In the genomic region with DNA sequence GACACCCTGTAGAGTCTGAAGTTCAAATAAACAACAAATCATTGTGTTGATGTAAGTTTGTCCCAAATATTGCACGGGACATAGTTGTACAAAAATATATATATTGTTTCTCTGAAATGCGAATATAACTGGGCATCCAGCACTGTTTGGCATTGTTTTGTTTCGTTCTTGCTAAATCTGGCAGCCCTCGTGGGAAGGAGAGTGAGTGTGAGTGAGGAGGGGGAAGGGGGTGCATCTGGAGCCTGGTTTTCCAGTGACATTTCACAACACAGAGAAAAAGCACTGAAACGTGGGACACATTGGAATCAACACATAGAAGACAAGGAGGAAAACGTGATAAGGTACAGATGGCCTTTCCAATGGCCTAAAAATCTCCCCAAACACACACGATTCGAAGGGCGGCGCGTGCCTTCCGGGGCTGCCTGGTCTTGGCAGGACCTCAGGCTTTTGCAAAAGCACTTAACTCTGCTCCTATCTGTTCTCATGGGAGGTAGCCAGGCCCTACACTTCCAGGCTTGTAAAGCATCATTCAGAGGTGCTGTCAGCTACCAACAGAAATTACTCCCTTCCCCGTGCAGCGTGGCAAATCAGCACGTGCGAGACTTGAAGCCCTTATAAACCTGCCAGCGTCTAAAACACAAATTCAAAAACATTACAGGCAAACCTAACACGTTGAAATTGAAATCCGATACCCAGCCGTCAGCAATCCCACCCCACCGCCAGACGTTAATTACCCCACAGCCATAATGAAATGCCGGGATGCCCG, we compare ENCODE assay signal across 19 cellular contexts.
A peak's percentile ranks its signal among the peaks of the same experiment; 100 is the strongest.
DNase-seq lines count a peak whose midpoint lies in the region; ATAC-seq and TF ChIP-seq lines count a peak whose summit lies in the region.
"Had no signal": no experiment of that assay in that cellular context is flagged by ENCODE, and none has a peak within 500 bp of the region (broad histone marks: within the 10 kb centered on the region; RNA-seq: fewer than 3 reads in every experiment).

No MANE protein-coding gene starts in this region.

- no peaks in the 10 kb centered on the region for H3K36me3 ChIP-seq in RWPE2 (ENCODE audit: low read depth)
- H3K36me3 ChIP-seq in lower lobe of right lung: no peaks in the 10 kb centered on the region
- H3K36me3 ChIP-seq in neuronal stem cell (replicated peaks in 1 of 2; ENCODE audit: control insufficient read depth in 2 of 2, insufficient read depth in 2 of 2, low read length in 2 of 2): no peaks in the 10 kb centered on the region
- H3K36me3 ChIP-seq: esophagus squamous epithelium, thyroid gland had no signal

- no peak overlapping the region for H3K4me3 ChIP-seq in RWPE2 (ENCODE audit: severe bottlenecking)
- H3K4me3 ChIP-seq in lower lobe of right lung: no peak overlapping the region
- H3K4me3 ChIP-seq in neuronal stem cell (ENCODE audit: low read length in 2 of 2): no peak overlapping the region
- H3K4me3 ChIP-seq: esophagus squamous epithelium, thyroid gland had no signal

- H3K23ac ChIP-seq in neuronal stem cell (ENCODE audit: low read depth, low read length, poor library complexity): no peak overlapping the region

- H3K27ac ChIP-seq in RWPE2 (ENCODE audit: poor library complexity, severe bottlenecking): no peak overlapping the region
- no peak overlapping the region for H3K27ac ChIP-seq in lower lobe of right lung
- H3K27ac ChIP-seq in neuronal stem cell (replicated peaks; ENCODE audit: low read length): no peak overlapping the region
- H3K27ac ChIP-seq: esophagus squamous epithelium, thyroid gland had no signal

- H3K9ac ChIP-seq in neuronal stem cell (ENCODE audit: low read depth, low read length, poor library complexity): no peak overlapping the region

- no peaks in the 10 kb centered on the region for H3K9me3 ChIP-seq in RWPE2 (ENCODE audit: severe bottlenecking)
- peaks cover under 1% of the 10 kb centered on the region for H3K9me3 ChIP-seq in lower lobe of right lung
- H3K9me3 ChIP-seq in neuronal stem cell (replicated peaks in 1 of 2; ENCODE audit: control insufficient read depth in 2 of 2, insufficient read depth in 1 of 2, low read depth in 1 of 2, low read length in 2 of 2): peaks cover 0 to 2% of the 10 kb centered on the region in 2 donors
- H3K9me3 ChIP-seq: thyroid gland had no signal

- H3K4ac ChIP-seq in neuronal stem cell (ENCODE audit: low read length): no peak overlapping the region

- intact Hi-C loops in natural killer cell (cut with micrococcal nuclease) (no loop called here), lower lobe of right lung (cut with DNase I) (no loop called here)

- H3K27me3 ChIP-seq in RWPE2 (ENCODE audit: insufficient read depth, poor library complexity, severe bottlenecking) (peaks cover 43% of the 10 kb centered on the region), lower lobe of right lung (ENCODE audit: low read depth) (peaks cover 31% of the 10 kb centered on the region), neuronal stem cell (ENCODE audit: control insufficient read depth in 3 of 3, insufficient read depth in 3 of 3, low read depth in 1 of 3, low read length in 3 of 3) (peaks cover 0 to 43% (median 2%) of the 10 kb centered on the region in 3 experiments)
- H3K27me3 ChIP-seq: thyroid gland had no signal

- H3K4me3 Mint-ChIP-seq in natural killer cell treated with Interleukin-12 subunit alpha and Interleukin-12 subunit beta and Interleukin-15 and Interleukin-18, amount 100 ng/mL, for 72 hours: no peak overlapping the region
- no peak overlapping the region for H3K4me3 Mint-ChIP-seq in natural killer cell
- H3K4me3 Mint-ChIP-seq: activated CD8-positive, alpha-beta memory T cell treated with anti-CD3 and anti-CD28 coated beads, Interleukin-2, amount 10 ng/mL, durations not matched to agents 7 days and 5 days; IgD-negative memory B cell; T-helper 17 cell had no signal

- no peak overlapping the region for H4K8ac ChIP-seq in neuronal stem cell (ENCODE audit: low read depth, low read length)

- no peak overlapping the region for H3K27ac Mint-ChIP-seq in natural killer cell treated with Interleukin-12 subunit alpha and Interleukin-12 subunit beta and Interleukin-15 and Interleukin-18, amount 100 ng/mL, for 72 hours
- H3K27ac Mint-ChIP-seq in natural killer cell: no peak overlapping the region
- H3K27ac Mint-ChIP-seq: activated CD8-positive, alpha-beta memory T cell treated with anti-CD3 and anti-CD28 coated beads, Interleukin-2, amount 10 ng/mL, durations not matched to agents 7 days and 5 days; IgD-negative memory B cell; T-helper 17 cell had no signal

- DNase-seq in natural killer cell treated with Interleukin-12 subunit alpha and Interleukin-12 subunit beta and Interleukin-15 and Interleukin-18, amount 100 ng/mL, for 72 hours (ENCODE audit: low spot score): peak; percentile 1
- DNase-seq in natural killer cell (no peak), RWPE2 (ENCODE audit: low spot score) (peak; percentile 14), lower lobe of right lung (peak; percentile 6), activated gamma-delta T cell treated with Interleukin-2 at 50 U/mL for 16 hours (no peak), neuronal stem cell (ENCODE audit: low spot score) (no peak)
- DNase-seq: activated CD4-positive, CD25-positive, alpha-beta regulatory T cell; activated CD8-positive, alpha-beta memory T cell treated with anti-CD3 and anti-CD28 coated beads, Interleukin-2, amount 10 ng/mL, durations not matched to agents 7 days and 5 days; activated naive CD4-positive, alpha-beta T cell; esophagus squamous epithelium; GOT3; kidney glomerular epithelial cell; stimulated activated CD4-positive, alpha-beta T cell treated with anti-CD3 and anti-CD28 coated beads, Interleukin-2, amount 100 ng/mL, for 48 hours; stimulated activated CD8-positive, alpha-beta memory T cell treated with anti-CD3 and anti-CD28 coated beads, Interleukin-4, amount 100 ng/mL, for 48 hours; thyroid gland had no signal

- no peak overlapping the region for H3K4me2 ChIP-seq in neuronal stem cell (ENCODE audit: insufficient read depth, low read length, poor library complexity, severe bottlenecking)

- H2BK12ac ChIP-seq in neuronal stem cell (ENCODE audit: low read length): no peak overlapping the region

- H2BK120ac ChIP-seq in neuronal stem cell (ENCODE audit: low read depth, low read length): no peak overlapping the region

- H2AK5ac ChIP-seq in neuronal stem cell (ENCODE audit: low read depth, low read length): no peak overlapping the region

- H3K18ac ChIP-seq in neuronal stem cell (ENCODE audit: low read length): no peak overlapping the region

- H3K27me3 Mint-ChIP-seq in natural killer cell treated with Interleukin-12 subunit alpha and Interleukin-12 subunit beta and Interleukin-15 and Interleukin-18, amount 100 ng/mL, for 72 hours: peaks cover 8 to 13% of the 10 kb centered on the region in 2 donors
- peaks cover 0 to 5% of the 10 kb centered on the region in 2 donors for H3K27me3 Mint-ChIP-seq in natural killer cell (ENCODE audit: low read depth in 2 of 2)

- ATAC-seq in natural killer cell treated with Interleukin-12 subunit alpha and Interleukin-12 subunit beta and Interleukin-15 and Interleukin-18, amount 100 ng/mL, for 72 hours: no peak
- ATAC-seq in natural killer cell (no peak), RWPE2 (ENCODE audit: low read depth) (no peak), lower lobe of right lung (peak in 1 of 2 donors; percentile 26), GM18868 (IDR thresholded peaks at IDR 0.05; ENCODE audit: unreplicated experiment) (no peak), GM18517 (IDR thresholded peaks at IDR 0.05; ENCODE audit: unreplicated experiment) (no peak)
- ATAC-seq: activated CD8-positive, alpha-beta memory T cell treated with anti-CD3 and anti-CD28 coated beads, Interleukin-2, amount 10 ng/mL, durations not matched to agents 7 days and 5 days; T-helper 17 cell had no signal

- H2AFZ ChIP-seq in neuronal stem cell (ENCODE audit: low read length): no peak overlapping the region

- WGBS in neuronal stem cell (ENCODE audit: extremely low coverage in 2 of 2, insufficient read length in 2 of 2, insufficient replicate concordance in 1 of 2), 2 donors: no CpG with 5 or more reads among the region's 24 CpGs

- H3K36me3 Mint-ChIP-seq in natural killer cell treated with Interleukin-12 subunit alpha and Interleukin-12 subunit beta and Interleukin-15 and Interleukin-18, amount 100 ng/mL, for 72 hours: no peaks in the 10 kb centered on the region
- no peaks in the 10 kb centered on the region for H3K36me3 Mint-ChIP-seq in natural killer cell
- H3K36me3 Mint-ChIP-seq: activated CD8-positive, alpha-beta memory T cell treated with anti-CD3 and anti-CD28 coated beads, Interleukin-2, amount 10 ng/mL, durations not matched to agents 7 days and 5 days; IgD-negative memory B cell had no signal

- no peaks in the 10 kb centered on the region for H3K79me1 ChIP-seq in neuronal stem cell (ENCODE audit: low read depth, low read length)

- H3K4me1 ChIP-seq in RWPE2 (ENCODE audit: insufficient read depth, poor library complexity, severe bottlenecking): no peaks in the 10 kb centered on the region
- H3K4me1 ChIP-seq in lower lobe of right lung: peaks cover 19% of the 10 kb centered on the region
- H3K4me1 ChIP-seq in neuronal stem cell (ENCODE audit: control insufficient read depth in 2 of 2, insufficient read depth in 1 of 2, low read depth in 1 of 2, low read length in 2 of 2): peaks cover 0 to 15% of the 10 kb centered on the region in 2 donors

- no peak for TF ChIP-seq CTCF in natural killer cell (IDR thresholded peaks at IDR 0.05)
- no peak for TF ChIP-seq CTCF in RWPE2 (IDR thresholded peaks at IDR 0.05; ENCODE audit: poor library complexity, severe bottlenecking)
- TF ChIP-seq CTCF in lower lobe of right lung (IDR thresholded peaks at IDR 0.05): no peak

- no peaks in the 10 kb centered on the region for H3K9me3 Mint-ChIP-seq in natural killer cell treated with Interleukin-12 subunit alpha and Interleukin-12 subunit beta and Interleukin-15 and Interleukin-18, amount 100 ng/mL, for 72 hours
- no peaks in the 10 kb centered on the region for H3K9me3 Mint-ChIP-seq in natural killer cell

- no peaks in the 10 kb centered on the region for H3K4me1 Mint-ChIP-seq in natural killer cell treated with Interleukin-12 subunit alpha and Interleukin-12 subunit beta and Interleukin-15 and Interleukin-18, amount 100 ng/mL, for 72 hours (ENCODE audit: low read depth in 2 of 2)
- no peaks in the 10 kb centered on the region for H3K4me1 Mint-ChIP-seq in natural killer cell
- H3K4me1 Mint-ChIP-seq: activated CD8-positive, alpha-beta memory T cell treated with anti-CD3 and anti-CD28 coated beads, Interleukin-2, amount 10 ng/mL, durations not matched to agents 7 days and 5 days; IgD-negative memory B cell; T-helper 17 cell had no signal

- no peak overlapping the region for H2BK15ac ChIP-seq in neuronal stem cell (ENCODE audit: low read length)

- no peak overlapping the region for H3K14ac ChIP-seq in neuronal stem cell (ENCODE audit: low read length)

- no peak overlapping the region for H2BK5ac ChIP-seq in neuronal stem cell (ENCODE audit: low read length)

- H4K91ac ChIP-seq in neuronal stem cell (ENCODE audit: low read depth, low read length, poor library complexity): no peak overlapping the region

Comparison
In these comparisons a context has a peak if more than half of its experiments do, and no peak if none do; other contexts are left out.
1. DNase-seq: peak in natural killer cell treated with Interleukin-12 subunit alpha and Interleukin-12 subunit beta and Interleukin-15 and Interleukin-18, amount 100 ng/mL, for 72 hours (single experiment), RWPE2 (single experiment) and lower lobe of right lung (single experiment); none in natural killer cell (single experiment), activated gamma-delta T cell treated with Interleukin-2 at 50 U/mL for 16 hours (single experiment) and neuronal stem cell (single experiment).